Comparison of ENCODE assay signal across 40 cellular contexts in genomic region chr17:41150026-41150425, GRCh38. TPM values are rescaled to one million over a fixed set of nuclear protein-coding genes. Genes with fewer than 3 reads are reported as not detected.
"Had no signal": no experiment of that assay in that cellular context is flagged by ENCODE, and none has a peak within 500 bp of the region (broad histone marks: within the 10 kb centered on the region; RNA-seq: fewer than 3 reads in every experiment).

No MANE protein-coding gene starts in this region.

- FAIRE-seq: TTC549 had no signal

- ATAC-seq: activated CD8-positive, alpha-beta T cell treated with anti-CD3 and anti-CD28 coated beads for 36 hours; activated naive CD4-positive, alpha-beta T cell treated with anti-CD3 and anti-CD28 coated beads, Interleukin-2, amount 50 U/mL, for 72 hours; activated T-cell treated with anti-CD3 and anti-CD28 coated beads, Interleukin-2, amount 50 U/mL, for 4 hours; activated T-cell treated with anti-CD3 and anti-CD28 coated beads, Interleukin-2, amount 50 U/mL, for 72 hours; activated T-helper 17 cell treated with anti-CD3 and anti-CD28 coated beads, Interleukin-2, amount 50 U/mL, for 72 hours; T-cell; T-helper 17 cell had no signal

- H3K4me1 Mint-ChIP-seq: activated B cell treated with CpG ODN at 0.5 μM for 24 hours; activated CD4-positive, alpha-beta T cell treated with anti-CD3 and anti-CD28 coated beads, Interleukin-2, amount 10 ng/mL, durations not matched to agents 24 days and 14 days; activated naive CD8-positive, alpha-beta T cell treated with anti-CD3 and anti-CD28 coated beads for 36 hours; activated T-helper 17 cell treated with anti-CD3 and anti-CD28 coated beads, Interleukin-2, amount 50 U/mL, for 72 hours; central memory CD8-positive, alpha-beta T cell; T-cell had no signal

- H3K9me3 ChIP-seq: ascending aorta had no signal

- H3K27me3 ChIP-seq: ascending aorta had no signal

- H3K36me3 ChIP-seq: ascending aorta, cardiac muscle cell had no signal

- H3K9me3 Mint-ChIP-seq: activated B cell treated with CpG ODN at 0.5 μM for 24 hours; activated CD4-positive, alpha-beta memory T cell treated with anti-CD3 and anti-CD28 coated beads for 36 hours; activated CD4-positive, alpha-beta T cell treated with anti-CD3 and anti-CD28 coated beads, Interleukin-2, amount 10 ng/mL, durations not matched to agents 24 days and 14 days; activated CD8-positive, alpha-beta T cell treated with anti-CD3 and anti-CD28 coated beads for 36 hours; activated naive CD4-positive, alpha-beta T cell treated with anti-CD3 and anti-CD28 coated beads for 36 hours; activated naive CD4-positive, alpha-beta T cell treated with anti-CD3 and anti-CD28 coated beads, Interleukin-2, amount 50 U/mL, for 72 hours; activated T-cell treated with anti-CD3 and anti-CD28 coated beads, Interleukin-2, amount 50 U/mL, for 4 hours; activated T-cell treated with anti-CD3 and anti-CD28 coated beads, Interleukin-2, amount 50 U/mL, for 72 hours; activated T-helper 1 cell treated with anti-CD3 and anti-CD28 coated beads, Interleukin-12 subunit alpha, Interleukin-12 subunit beta, Interleukin-2, Interleukin-4 antibody, amounts not matched to agents 30 ng/mL and 10 ng/mL and 1 ng/mL, durations not matched to agents 14 hours and 24 hours and 36 hours; activated T-helper 17 cell treated with anti-CD3 and anti-CD28 coated beads, Interleukin-2, amount 50 U/mL, for 72 hours; central memory CD8-positive, alpha-beta T cell; T-cell had no signal

- H3K4me3 ChIP-seq: ascending aorta, cardiac muscle cell had no signal

- DNase-seq: activated B cell treated with CpG ODN at 0.5 μM for 24 hours; activated CD4-positive, alpha-beta memory T cell treated with anti-CD3 and anti-CD28 coated beads for 36 hours; activated CD4-positive, alpha-beta T cell treated with anti-CD3 and anti-CD28 coated beads for 4 hours; activated CD4-positive, alpha-beta T cell treated with anti-CD3 and anti-CD28 coated beads, Interleukin-2, amount 10 ng/mL, durations not matched to agents 24 days and 14 days; activated CD4-positive, alpha-beta T cell treated with anti-CD3 and anti-CD28 coated beads, Interleukin-2, amount 50 U/mL, for 1 hour; activated CD4-positive, alpha-beta T cell treated with anti-CD3 and anti-CD28 coated beads, Interleukin-2, amount 50 U/mL, for 4 hours; activated CD4-positive, CD25-positive, alpha-beta regulatory T cell treated with anti-CD3 and anti-CD28 coated beads, Interleukin-2, amount 50 U/mL, for 72 hours; activated CD8-positive, alpha-beta memory T cell treated with anti-CD3 and anti-CD28 coated beads, Interleukin-2, amount 50 U/mL, for 4 hours; activated CD8-positive, alpha-beta T cell treated with anti-CD3 and anti-CD28 coated beads for 36 hours; activated effector memory CD4-positive, alpha-beta T cell treated with anti-CD3 and anti-CD28 coated beads, Interleukin-2, amount 50 U/mL, for 16 hours; activated gamma-delta T cell treated with Interleukin-2 at 50 U/mL for 16 hours; activated naive CD4-positive, alpha-beta T cell; activated naive CD4-positive, alpha-beta T cell treated with anti-CD3 and anti-CD28 coated beads for 36 hours; activated naive CD4-positive, alpha-beta T cell treated with anti-CD3 and anti-CD28 coated beads, Interleukin-2, amount 50 U/mL, for 16 hours; activated naive CD8-positive, alpha-beta T cell treated with anti-CD3 and anti-CD28 coated beads for 36 hours; activated T-cell treated with anti-CD3 and anti-CD28 coated beads for 4 hours; activated T-cell treated with anti-CD3 and anti-CD28 coated beads, Interleukin-2, amount 50 U/mL, for 1 hour; activated T-cell treated with anti-CD3 and anti-CD28 coated beads, Interleukin-2, amount 50 U/mL, for 4 hours; activated T-cell treated with anti-CD3 and anti-CD28 coated beads, Interleukin-2, amount 50 U/mL, for 72 hours; amygdala; anterior cingulate cortex; caudate nucleus; cerebellar nuclear complex; T-cell; T-helper 17 cell; T1000 had no signal

- H3K27me3 Mint-ChIP-seq: activated CD4-positive, alpha-beta memory T cell treated with anti-CD3 and anti-CD28 coated beads for 36 hours; activated naive CD8-positive, alpha-beta T cell treated with anti-CD3 and anti-CD28 coated beads for 36 hours; activated T-helper 17 cell treated with anti-CD3 and anti-CD28 coated beads, Interleukin-2, amount 50 U/mL, for 72 hours; T-cell had no signal

- H3K36me3 Mint-ChIP-seq: activated CD4-positive, alpha-beta memory T cell treated with anti-CD3 and anti-CD28 coated beads for 36 hours; activated naive CD4-positive, alpha-beta T cell treated with anti-CD3 and anti-CD28 coated beads, Interleukin-2, amount 50 U/mL, for 72 hours; activated naive CD8-positive, alpha-beta T cell treated with anti-CD3 and anti-CD28 coated beads for 36 hours; brain; T-cell had no signal

- H3K27ac Mint-ChIP-seq: activated B cell treated with CpG ODN at 0.5 μM for 24 hours; activated CD4-positive, alpha-beta memory T cell treated with anti-CD3 and anti-CD28 coated beads for 36 hours; activated CD4-positive, alpha-beta T cell treated with anti-CD3 and anti-CD28 coated beads, Interleukin-2, amount 10 ng/mL, durations not matched to agents 24 days and 14 days; activated CD8-positive, alpha-beta T cell treated with anti-CD3 and anti-CD28 coated beads for 36 hours; activated naive CD4-positive, alpha-beta T cell treated with anti-CD3 and anti-CD28 coated beads for 36 hours; activated naive CD4-positive, alpha-beta T cell treated with anti-CD3 and anti-CD28 coated beads, Interleukin-2, amount 50 U/mL, for 72 hours; activated naive CD8-positive, alpha-beta T cell treated with anti-CD3 and anti-CD28 coated beads for 36 hours; activated T-cell treated with anti-CD3 and anti-CD28 coated beads, Interleukin-2, amount 50 U/mL, for 72 hours; activated T-helper 1 cell treated with anti-CD3 and anti-CD28 coated beads, Interleukin-12 subunit alpha, Interleukin-12 subunit beta, Interleukin-2, Interleukin-4 antibody, amounts not matched to agents 30 ng/mL and 10 ng/mL and 1 ng/mL, durations not matched to agents 14 hours and 24 hours and 36 hours; activated T-helper 17 cell treated with anti-CD3 and anti-CD28 coated beads, Interleukin-2, amount 50 U/mL, for 72 hours; brain; T-cell had no signal

- H3K4me3 Mint-ChIP-seq: activated B cell treated with CpG ODN at 0.5 μM for 24 hours; activated CD4-positive, alpha-beta memory T cell treated with anti-CD3 and anti-CD28 coated beads for 36 hours; activated CD4-positive, alpha-beta T cell treated with anti-CD3 and anti-CD28 coated beads, Interleukin-2, amount 10 ng/mL, durations not matched to agents 24 days and 14 days; activated CD8-positive, alpha-beta T cell treated with anti-CD3 and anti-CD28 coated beads for 36 hours; activated naive CD4-positive, alpha-beta T cell treated with anti-CD3 and anti-CD28 coated beads for 36 hours; activated naive CD8-positive, alpha-beta T cell treated with anti-CD3 and anti-CD28 coated beads for 36 hours; activated T-cell treated with anti-CD3 and anti-CD28 coated beads, Interleukin-2, amount 50 U/mL, for 4 hours; activated T-cell treated with anti-CD3 and anti-CD28 coated beads, Interleukin-2, amount 50 U/mL, for 72 hours; activated T-helper 1 cell treated with anti-CD3 and anti-CD28 coated beads, Interleukin-12 subunit alpha, Interleukin-12 subunit beta, Interleukin-2, Interleukin-4 antibody, amounts not matched to agents 30 ng/mL and 10 ng/mL and 1 ng/mL, durations not matched to agents 14 hours and 24 hours and 36 hours; activated T-helper 17 cell treated with anti-CD3 and anti-CD28 coated beads, Interleukin-2, amount 50 U/mL, for 72 hours; brain; central memory CD8-positive, alpha-beta T cell; T-cell; T-helper 17 cell had no signal

- H3K27ac ChIP-seq: ascending aorta, cardiac muscle cell, VCaP had no signal

- H3K4me1 ChIP-seq: ascending aorta had no signal

RNA-seq across cellular contexts. Expression of gene KRTAP4-5, which starts 0.4 kb away (rescaled TPM):
- total RNA-seq: activated B cell treated with CpG ODN at 0.5 μM for 24 hours; activated CD4-positive, alpha-beta memory T cell treated with anti-CD3 and anti-CD28 coated beads for 36 hours; activated CD4-positive, alpha-beta T cell treated with anti-CD3 and anti-CD28 coated beads, Interleukin-2, amount 10 ng/mL, durations not matched to agents 24 days and 14 days; activated CD8-positive, alpha-beta memory T cell treated with anti-CD3 and anti-CD28 coated beads for 36 hours; activated CD8-positive, alpha-beta T cell treated with anti-CD3 and anti-CD28 coated beads for 36 hours; activated naive CD4-positive, alpha-beta T cell treated with anti-CD3 and anti-CD28 coated beads for 36 hours; activated naive CD4-positive, alpha-beta T cell treated with anti-CD3 and anti-CD28 coated beads, Interleukin-2, amount 50 U/mL, for 72 hours; activated naive CD8-positive, alpha-beta T cell treated with anti-CD3 and anti-CD28 coated beads for 36 hours; activated T-cell treated with anti-CD3 and anti-CD28 coated beads, Interleukin-2, amount 50 U/mL, for 4 hours; activated T-cell treated with anti-CD3 and anti-CD28 coated beads, Interleukin-2, amount 50 U/mL, for 72 hours; activated T-helper 1 cell treated with anti-CD3 and anti-CD28 coated beads, Interleukin-12 subunit alpha, Interleukin-12 subunit beta, Interleukin-2, Interleukin-4 antibody, amounts not matched to agents 30 ng/mL and 10 ng/mL and 1 ng/mL, durations not matched to agents 14 hours and 24 hours and 36 hours; activated T-helper 17 cell treated with anti-CD3 and anti-CD28 coated beads, Interleukin-2, amount 50 U/mL, for 72 hours; ascending aorta; bronchial epithelial cell; cardiac muscle cell; T-cell; T-helper 1 cell treated with Interleukin-12 subunit alpha and Interleukin-12 subunit beta and Interleukin-4 antibody, amounts not matched to agents 30 ng/mL and 1 ng/mL, for 36 hours; T-helper 17 cell; T-helper 2 cell treated with Interferon-gamma antibody and Interleukin-4, amounts not matched to agents 100 ng/mL and 5 ng/mL, for 36 hours had no signal
- polyA plus RNA-seq: adipose tissue, cardiac muscle cell had no signal

RNA-seq across cellular contexts. Expression of gene KRTAP4-6, which starts 9.7 kb away (rescaled TPM):
- total RNA-seq: activated B cell treated with CpG ODN at 0.5 μM for 24 hours; activated CD4-positive, alpha-beta memory T cell treated with anti-CD3 and anti-CD28 coated beads for 36 hours; activated CD4-positive, alpha-beta T cell treated with anti-CD3 and anti-CD28 coated beads, Interleukin-2, amount 10 ng/mL, durations not matched to agents 24 days and 14 days; activated CD8-positive, alpha-beta memory T cell treated with anti-CD3 and anti-CD28 coated beads for 36 hours; activated CD8-positive, alpha-beta T cell treated with anti-CD3 and anti-CD28 coated beads for 36 hours; activated naive CD4-positive, alpha-beta T cell treated with anti-CD3 and anti-CD28 coated beads for 36 hours; activated naive CD4-positive, alpha-beta T cell treated with anti-CD3 and anti-CD28 coated beads, Interleukin-2, amount 50 U/mL, for 72 hours; activated naive CD8-positive, alpha-beta T cell treated with anti-CD3 and anti-CD28 coated beads for 36 hours; activated T-cell treated with anti-CD3 and anti-CD28 coated beads, Interleukin-2, amount 50 U/mL, for 4 hours; activated T-cell treated with anti-CD3 and anti-CD28 coated beads, Interleukin-2, amount 50 U/mL, for 72 hours; activated T-helper 1 cell treated with anti-CD3 and anti-CD28 coated beads, Interleukin-12 subunit alpha, Interleukin-12 subunit beta, Interleukin-2, Interleukin-4 antibody, amounts not matched to agents 30 ng/mL and 10 ng/mL and 1 ng/mL, durations not matched to agents 14 hours and 24 hours and 36 hours; activated T-helper 17 cell treated with anti-CD3 and anti-CD28 coated beads, Interleukin-2, amount 50 U/mL, for 72 hours; ascending aorta; bronchial epithelial cell; cardiac muscle cell; T-cell; T-helper 1 cell treated with Interleukin-12 subunit alpha and Interleukin-12 subunit beta and Interleukin-4 antibody, amounts not matched to agents 30 ng/mL and 1 ng/mL, for 36 hours; T-helper 17 cell; T-helper 2 cell treated with Interferon-gamma antibody and Interleukin-4, amounts not matched to agents 100 ng/mL and 5 ng/mL, for 36 hours had no signal
- polyA plus RNA-seq: adipose tissue, cardiac muscle cell had no signal

RNA-seq across cellular contexts. Expression of gene KRTAP4-4, which starts 10.5 kb away (rescaled TPM):
- total RNA-seq: activated B cell treated with CpG ODN at 0.5 μM for 24 hours; activated CD4-positive, alpha-beta memory T cell treated with anti-CD3 and anti-CD28 coated beads for 36 hours; activated CD4-positive, alpha-beta T cell treated with anti-CD3 and anti-CD28 coated beads, Interleukin-2, amount 10 ng/mL, durations not matched to agents 24 days and 14 days; activated CD8-positive, alpha-beta memory T cell treated with anti-CD3 and anti-CD28 coated beads for 36 hours; activated CD8-positive, alpha-beta T cell treated with anti-CD3 and anti-CD28 coated beads for 36 hours; activated naive CD4-positive, alpha-beta T cell treated with anti-CD3 and anti-CD28 coated beads for 36 hours; activated naive CD4-positive, alpha-beta T cell treated with anti-CD3 and anti-CD28 coated beads, Interleukin-2, amount 50 U/mL, for 72 hours; activated naive CD8-positive, alpha-beta T cell treated with anti-CD3 and anti-CD28 coated beads for 36 hours; activated T-cell treated with anti-CD3 and anti-CD28 coated beads, Interleukin-2, amount 50 U/mL, for 4 hours; activated T-cell treated with anti-CD3 and anti-CD28 coated beads, Interleukin-2, amount 50 U/mL, for 72 hours; activated T-helper 1 cell treated with anti-CD3 and anti-CD28 coated beads, Interleukin-12 subunit alpha, Interleukin-12 subunit beta, Interleukin-2, Interleukin-4 antibody, amounts not matched to agents 30 ng/mL and 10 ng/mL and 1 ng/mL, durations not matched to agents 14 hours and 24 hours and 36 hours; activated T-helper 17 cell treated with anti-CD3 and anti-CD28 coated beads, Interleukin-2, amount 50 U/mL, for 72 hours; ascending aorta; bronchial epithelial cell; cardiac muscle cell; T-cell; T-helper 1 cell treated with Interleukin-12 subunit alpha and Interleukin-12 subunit beta and Interleukin-4 antibody, amounts not matched to agents 30 ng/mL and 1 ng/mL, for 36 hours; T-helper 17 cell; T-helper 2 cell treated with Interferon-gamma antibody and Interleukin-4, amounts not matched to agents 100 ng/mL and 5 ng/mL, for 36 hours had no signal
- polyA plus RNA-seq: adipose tissue, cardiac muscle cell had no signal

RNA-seq across cellular contexts. Expression of gene KRTAP4-3, which starts 18.0 kb away (rescaled TPM):
- total RNA-seq: activated B cell treated with CpG ODN at 0.5 μM for 24 hours; activated CD4-positive, alpha-beta memory T cell treated with anti-CD3 and anti-CD28 coated beads for 36 hours; activated CD4-positive, alpha-beta T cell treated with anti-CD3 and anti-CD28 coated beads, Interleukin-2, amount 10 ng/mL, durations not matched to agents 24 days and 14 days; activated CD8-positive, alpha-beta memory T cell treated with anti-CD3 and anti-CD28 coated beads for 36 hours; activated CD8-positive, alpha-beta T cell treated with anti-CD3 and anti-CD28 coated beads for 36 hours; activated naive CD4-positive, alpha-beta T cell treated with anti-CD3 and anti-CD28 coated beads for 36 hours; activated naive CD4-positive, alpha-beta T cell treated with anti-CD3 and anti-CD28 coated beads, Interleukin-2, amount 50 U/mL, for 72 hours; activated naive CD8-positive, alpha-beta T cell treated with anti-CD3 and anti-CD28 coated beads for 36 hours; activated T-cell treated with anti-CD3 and anti-CD28 coated beads, Interleukin-2, amount 50 U/mL, for 4 hours; activated T-cell treated with anti-CD3 and anti-CD28 coated beads, Interleukin-2, amount 50 U/mL, for 72 hours; activated T-helper 1 cell treated with anti-CD3 and anti-CD28 coated beads, Interleukin-12 subunit alpha, Interleukin-12 subunit beta, Interleukin-2, Interleukin-4 antibody, amounts not matched to agents 30 ng/mL and 10 ng/mL and 1 ng/mL, durations not matched to agents 14 hours and 24 hours and 36 hours; activated T-helper 17 cell treated with anti-CD3 and anti-CD28 coated beads, Interleukin-2, amount 50 U/mL, for 72 hours; ascending aorta; bronchial epithelial cell; cardiac muscle cell; T-cell; T-helper 1 cell treated with Interleukin-12 subunit alpha and Interleukin-12 subunit beta and Interleukin-4 antibody, amounts not matched to agents 30 ng/mL and 1 ng/mL, for 36 hours; T-helper 17 cell; T-helper 2 cell treated with Interferon-gamma antibody and Interleukin-4, amounts not matched to agents 100 ng/mL and 5 ng/mL, for 36 hours had no signal
- polyA plus RNA-seq: adipose tissue, cardiac muscle cell had no signal

RNA-seq across cellular contexts. Expression of gene KRTAP4-12, which starts 26.0 kb away (rescaled TPM):
- total RNA-seq: activated B cell treated with CpG ODN at 0.5 μM for 24 hours; activated CD4-positive, alpha-beta memory T cell treated with anti-CD3 and anti-CD28 coated beads for 36 hours; activated CD4-positive, alpha-beta T cell treated with anti-CD3 and anti-CD28 coated beads, Interleukin-2, amount 10 ng/mL, durations not matched to agents 24 days and 14 days; activated CD8-positive, alpha-beta memory T cell treated with anti-CD3 and anti-CD28 coated beads for 36 hours; activated CD8-positive, alpha-beta T cell treated with anti-CD3 and anti-CD28 coated beads for 36 hours; activated naive CD4-positive, alpha-beta T cell treated with anti-CD3 and anti-CD28 coated beads for 36 hours; activated naive CD4-positive, alpha-beta T cell treated with anti-CD3 and anti-CD28 coated beads, Interleukin-2, amount 50 U/mL, for 72 hours; activated naive CD8-positive, alpha-beta T cell treated with anti-CD3 and anti-CD28 coated beads for 36 hours; activated T-cell treated with anti-CD3 and anti-CD28 coated beads, Interleukin-2, amount 50 U/mL, for 4 hours; activated T-cell treated with anti-CD3 and anti-CD28 coated beads, Interleukin-2, amount 50 U/mL, for 72 hours; activated T-helper 1 cell treated with anti-CD3 and anti-CD28 coated beads, Interleukin-12 subunit alpha, Interleukin-12 subunit beta, Interleukin-2, Interleukin-4 antibody, amounts not matched to agents 30 ng/mL and 10 ng/mL and 1 ng/mL, durations not matched to agents 14 hours and 24 hours and 36 hours; activated T-helper 17 cell treated with anti-CD3 and anti-CD28 coated beads, Interleukin-2, amount 50 U/mL, for 72 hours; ascending aorta; bronchial epithelial cell; cardiac muscle cell; T-cell; T-helper 1 cell treated with Interleukin-12 subunit alpha and Interleukin-12 subunit beta and Interleukin-4 antibody, amounts not matched to agents 30 ng/mL and 1 ng/mL, for 36 hours; T-helper 17 cell; T-helper 2 cell treated with Interferon-gamma antibody and Interleukin-4, amounts not matched to agents 100 ng/mL and 5 ng/mL, for 36 hours had no signal
- polyA plus RNA-seq: adipose tissue, cardiac muscle cell had no signal
